Comparison of ENCODE assay signal across 16 cellular contexts in genomic region chr11:17954395-17955252, GRCh38. TPM values are rescaled to one million over a fixed set of nuclear protein-coding genes. Genes with fewer than 3 reads are reported as not detected.
DNase-seq lines count a peak whose midpoint lies in the region; TF ChIP-seq lines count a peak whose summit lies in the region.
"Had no signal": no experiment of that assay in that cellular context is flagged by ENCODE, and none has a peak within 500 bp of the region (broad histone marks: within the 10 kb centered on the region; RNA-seq: fewer than 3 reads in every experiment).

No MANE protein-coding gene starts in this region.

- H3K9me3 Mint-ChIP-seq in activated naive CD8-positive, alpha-beta T cell treated with anti-CD3 and anti-CD28 coated beads for 36 hours = no peaks in the 10 kb centered on the region
- H3K9me3 Mint-ChIP-seq: activated T-cell treated with anti-CD3 and anti-CD28 coated beads, Interleukin-2, amount 50 U/mL, for 72 hours; naive B cell had no signal

- H3K27me3 ChIP-seq in adipocyte (replicated peaks; ENCODE audit: control insufficient read depth, insufficient read depth, low read length) (no peaks in the 10 kb centered on the region), cardiac muscle cell (no peaks in the 10 kb centered on the region), MG63 (no peaks in the 10 kb centered on the region)
- H3K27me3 ChIP-seq: hepatocyte had no signal

- H3K27ac Mint-ChIP-seq in activated naive CD8-positive, alpha-beta T cell treated with anti-CD3 and anti-CD28 coated beads for 36 hours = no peak overlapping the region
- H3K27ac Mint-ChIP-seq: activated T-cell treated with anti-CD3 and anti-CD28 coated beads, Interleukin-2, amount 50 U/mL, for 72 hours; progenitor cell of endocrine pancreas had no signal

- no peak overlapping the region for H3K4me3 ChIP-seq in adipocyte (ENCODE audit: low read length)
- H3K4me3 ChIP-seq in cardiac muscle cell = no peak overlapping the region
- H3K4me3 ChIP-seq in MG63 = no peak overlapping the region
- H3K4me3 ChIP-seq: hepatocyte, SK-N-MC had no signal

- DNase-seq in HT1080 (ENCODE audit: low read depth) (peak; percentile 3), adipocyte (ENCODE audit: low read depth) (peak; percentile 1), cardiac muscle cell (ENCODE audit: low read depth in 1 of 2, low spot score in 1 of 2) (peak; percentile 3 to 82), putamen (ENCODE audit: low spot score) (peak; percentile 24), KBM-7 (no peak), NCI-H345 (lab: John Stamatoyannopoulos, UW) (no peak), MG63 (no peak)
- no peak for DNase-seq in activated naive CD8-positive, alpha-beta T cell treated with anti-CD3 and anti-CD28 coated beads for 36 hours
- DNase-seq: activated CD4-positive, alpha-beta T cell treated with anti-CD3 and anti-CD28 coated beads, Interleukin-2, amount 50 U/mL, for 48 hours; activated T-cell treated with anti-CD3 and anti-CD28 coated beads, Interleukin-2, amount 50 U/mL, for 72 hours; cortex of kidney; naive B cell; NCI-H146 had no signal

- no peaks in the 10 kb centered on the region for H3K4me1 Mint-ChIP-seq in activated naive CD8-positive, alpha-beta T cell treated with anti-CD3 and anti-CD28 coated beads for 36 hours

- H3K9me3 ChIP-seq in adipocyte (ENCODE audit: control insufficient read depth, low read length) (no peaks in the 10 kb centered on the region), cardiac muscle cell (ENCODE audit: low read depth) (no peaks in the 10 kb centered on the region), MG63 (no peaks in the 10 kb centered on the region)

- peak overlapping the region; percentile 89 for H3K27ac ChIP-seq in cardiac muscle cell
- H3K27ac ChIP-seq: hepatocyte, SK-N-MC had no signal

- no peak overlapping the region for H3K4me3 Mint-ChIP-seq in activated naive CD8-positive, alpha-beta T cell treated with anti-CD3 and anti-CD28 coated beads for 36 hours
- H3K4me3 Mint-ChIP-seq: activated T-cell treated with anti-CD3 and anti-CD28 coated beads, Interleukin-2, amount 50 U/mL, for 72 hours; naive B cell had no signal

- no peak overlapping the region for H3K9ac ChIP-seq in adipocyte (ENCODE audit: low read length)

- H3K36me3 ChIP-seq in adipocyte (ENCODE audit: control insufficient read depth, insufficient read depth, low read length, severe bottlenecking) = peaks cover 21% of the 10 kb centered on the region
- peaks cover 2% of the 10 kb centered on the region for H3K36me3 ChIP-seq in cardiac muscle cell
- no peaks in the 10 kb centered on the region for H3K36me3 ChIP-seq in MG63

- no peak for TF ChIP-seq CTCF in cardiac muscle cell (IDR thresholded peaks at IDR 0.05; ENCODE audit: low read depth, low read length)

- no peaks in the 10 kb centered on the region for H3K4me1 ChIP-seq in adipocyte (ENCODE audit: control insufficient read depth, insufficient read depth, low read length)
- peaks cover 23% of the 10 kb centered on the region for H3K4me1 ChIP-seq in cardiac muscle cell (ENCODE audit: low read depth)

- in situ Hi-C loops in KBM-7 (cut with MboI; ENCODE audit: low pct_unique_long_range_greater_than_20kb, low sequenced_read_pairs) = no loop called here

- peaks cover 36% of the 10 kb centered on the region for H3K36me3 Mint-ChIP-seq in activated naive CD8-positive, alpha-beta T cell treated with anti-CD3 and anti-CD28 coated beads for 36 hours

- H3K27me3 Mint-ChIP-seq in activated naive CD8-positive, alpha-beta T cell treated with anti-CD3 and anti-CD28 coated beads for 36 hours = no peaks in the 10 kb centered on the region
- H3K27me3 Mint-ChIP-seq: naive B cell, progenitor cell of endocrine pancreas had no signal

RNA-seq across cellular contexts. Expression of gene SERGEF, which starts 58.2 kb away (rescaled TPM):
- total RNA-seq in HT1080 (2014; rRNA removed; shearing (Covaris generic)) = 23.2 and 30.8 TPM in 2 replicates
- polyA plus RNA-seq in HT1080 (2015; cell fraction: cytosol; rRNA removed) = 22.2 and 23.1 TPM in 2 replicates
- polyA plus RNA-seq in HT1080 (2015; cell fraction: nucleus; rRNA removed) = 13.6 and 15.9 TPM in 2 replicates
- total RNA-seq in cardiac muscle cell = 29.8 and 41.5 TPM in 2 replicates
- polyA plus RNA-seq in cardiac muscle cell = 51.0 and 64.0 TPM in 2 replicates
- 14.0 and 19.0 TPM in 2 replicates for total RNA-seq in MG63 (2014; rRNA removed; shearing (Covaris generic); ENCODE audit: low replicate concordance)
- total RNA-seq in activated naive CD8-positive, alpha-beta T cell treated with anti-CD3 and anti-CD28 coated beads for 36 hours = 10 to 100 TPM; 37.0 to 38.0 TPM

Comparison
In these comparisons a context has a peak if more than half of its experiments do, and no peak if none do; other contexts are left out.
1. DNase-seq: peak in HT1080 (single experiment), adipocyte (single experiment), cardiac muscle cell (2 of 2) and putamen (single experiment); none in KBM-7 (single experiment), NCI-H345 (single experiment), MG63 (single experiment) and activated naive CD8-positive, alpha-beta T cell treated with anti-CD3 and anti-CD28 coated beads for 36 hours (single experiment).